1 cellular context compared by ENCODE assay signal in the genomic region with DNA sequence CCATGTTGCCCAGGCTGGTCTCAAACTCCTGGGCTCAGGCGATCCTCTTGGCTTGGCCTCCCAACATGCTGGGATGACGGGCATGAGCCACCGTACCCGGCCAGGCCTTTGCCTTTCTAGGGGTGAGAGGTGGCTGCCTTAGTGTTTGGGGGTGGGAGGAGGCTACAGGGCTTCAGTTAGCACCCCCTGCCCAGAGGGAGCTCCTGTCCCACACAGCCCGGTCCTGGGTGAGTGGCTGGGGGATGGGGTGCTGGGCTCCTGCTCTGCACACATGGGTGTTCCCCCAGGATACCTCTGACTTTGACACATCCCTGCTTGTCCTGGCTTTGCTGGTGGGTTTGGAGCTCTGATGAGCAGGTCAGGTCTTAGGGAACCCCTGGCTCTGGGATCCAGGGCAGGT.
TF ChIP-seq lines count a peak whose summit lies in the region.

No MANE protein-coding gene starts in this region.

TF ChIP-seq in GM23338, 12 proteins besides CTCF, POLR2A, EP300 and RAD21:
- TF ChIP-seq ZNF114 (CRISPR knock-in tag; IDR thresholded peaks at IDR 0.05) (no peak), ETS1 (IDR thresholded peaks at IDR 0.05) (no peak), CREB1 (CRISPR knock-in tag; IDR thresholded peaks at IDR 0.05; ENCODE audit: low read depth) (no peak), ZNF331 (CRISPR knock-in tag; IDR thresholded peaks at IDR 0.05; ENCODE audit: low read depth) (no peak)
